Comparison of ENCODE assay signal across 18 cellular contexts in genomic region chr2:241183221-241183620, GRCh38. TPM values are rescaled to one million over a fixed set of nuclear protein-coding genes. Genes with fewer than 3 reads are reported as not detected.
DNase-seq lines count a peak whose midpoint lies in the region; ATAC-seq and TF ChIP-seq lines count a peak whose summit lies in the region.
"Had no signal": no experiment of that assay in that cellular context is flagged by ENCODE, and none has a peak within 500 bp of the region (broad histone marks: within the 10 kb centered on the region; RNA-seq: fewer than 3 reads in every experiment).

No MANE protein-coding gene starts in this region.

- no peak for ATAC-seq in HG02623 (IDR thresholded peaks at IDR 0.05; ENCODE audit: unreplicated experiment)

- H3K4ac ChIP-seq in neuronal stem cell (ENCODE audit: low read length), result no peak overlapping the region

- H3K36me3 ChIP-seq in neuronal stem cell (replicated peaks in 1 of 2; ENCODE audit: control insufficient read depth in 2 of 2, insufficient read depth in 2 of 2, low read length in 2 of 2), result peaks cover 5 to 39% of the 10 kb centered on the region in 2 donors

- H3K4me3 Mint-ChIP-seq in progenitor cell of endocrine pancreas (ENCODE audit: low read depth), result no peak overlapping the region
- H3K4me3 Mint-ChIP-seq: CD14-positive monocyte; CD4-positive, alpha-beta memory T cell; CD4-positive, CD25-positive, alpha-beta regulatory T cell; CD8-positive, alpha-beta memory T cell had no signal

- DNase-seq in D341Med (ENCODE audit: low spot score) (peak; percentile 6), neuronal stem cell (ENCODE audit: low spot score) (no peak), posterior vena cava (ENCODE audit: low spot score) (peak; percentile 31), progenitor cell of endocrine pancreas (ENCODE audit: low spot score, unreplicated experiment) (no peak), NCI-H524 (lab: John Stamatoyannopoulos, UW) (no peak)
- DNase-seq: 8988T; ACHN; BE2C; C1 segment of cervical spinal cord; CD4-positive, alpha-beta memory T cell; CD4-positive, CD25-positive, alpha-beta regulatory T cell; CD8-positive, alpha-beta memory T cell; COR-L47; DMS79 treated with DMSO at 0.1 percent for 48 hours; GF-D8 had no signal

- no peak overlapping the region for H2BK5ac ChIP-seq in neuronal stem cell (ENCODE audit: low read length)

- H3K4me1 Mint-ChIP-seq in progenitor cell of endocrine pancreas (ENCODE audit: low read depth), result peaks cover 5% of the 10 kb centered on the region
- H3K4me1 Mint-ChIP-seq: CD14-positive monocyte; CD4-positive, alpha-beta memory T cell; CD8-positive, alpha-beta memory T cell had no signal

- no peaks in the 10 kb centered on the region for H3K9me3 ChIP-seq in neuronal stem cell (replicated peaks in 1 of 2; ENCODE audit: control insufficient read depth in 2 of 2, insufficient read depth in 1 of 2, low read depth in 1 of 2, low read length in 2 of 2)
- H3K9me3 ChIP-seq: BE2C, BLaER1 had no signal

- no peaks in the 10 kb centered on the region for H3K79me1 ChIP-seq in neuronal stem cell (ENCODE audit: low read depth, low read length)

- no peak overlapping the region for H2BK12ac ChIP-seq in neuronal stem cell (ENCODE audit: low read length)

- no peak overlapping the region for H2BK15ac ChIP-seq in neuronal stem cell (ENCODE audit: low read length)

- H3K4me3 ChIP-seq in neuronal stem cell (ENCODE audit: low read length in 2 of 2), result no peak overlapping the region
- H3K4me3 ChIP-seq: BLaER1 had no signal

- no peak overlapping the region for H3K18ac ChIP-seq in neuronal stem cell (ENCODE audit: low read length)

- no peak overlapping the region for H2AFZ ChIP-seq in neuronal stem cell (ENCODE audit: low read length)

- H3K4me1 ChIP-seq in neuronal stem cell (ENCODE audit: control insufficient read depth in 2 of 2, insufficient read depth in 1 of 2, low read depth in 1 of 2, low read length in 2 of 2), result peaks cover 12% of the 10 kb centered on the region in 2 donors
- H3K4me1 ChIP-seq: BE2C had no signal

- peaks cover 8% of the 10 kb centered on the region for H3K36me3 Mint-ChIP-seq in progenitor cell of endocrine pancreas (ENCODE audit: insufficient read depth)

- no CpG with 5 or more reads among the region's 9 CpGs for WGBS in neuronal stem cell (ENCODE audit: extremely low coverage in 2 of 2, insufficient read length in 2 of 2, insufficient replicate concordance in 1 of 2), 2 donors

- H4K8ac ChIP-seq in neuronal stem cell (ENCODE audit: low read depth, low read length), result no peak overlapping the region

- peak overlapping the region; percentile 47 for H3K23ac ChIP-seq in neuronal stem cell (ENCODE audit: low read depth, low read length, poor library complexity)

- no peak overlapping the region for H3K27ac ChIP-seq in neuronal stem cell (replicated peaks; ENCODE audit: low read length)
- H3K27ac ChIP-seq: BLaER1 had no signal

- no peaks in the 10 kb centered on the region for H3K9me3 Mint-ChIP-seq in progenitor cell of endocrine pancreas (ENCODE audit: low read depth)
- H3K9me3 Mint-ChIP-seq: CD4-positive, alpha-beta memory T cell; CD4-positive, CD25-positive, alpha-beta regulatory T cell; CD8-positive, alpha-beta memory T cell had no signal

- H3K4me2 ChIP-seq in neuronal stem cell (ENCODE audit: insufficient read depth, low read length, poor library complexity, severe bottlenecking), result no peak overlapping the region
- H3K4me2 ChIP-seq: BLaER1 had no signal

- H4K91ac ChIP-seq in neuronal stem cell (ENCODE audit: low read depth, low read length, poor library complexity), result no peak overlapping the region

- no peak overlapping the region for H2AK5ac ChIP-seq in neuronal stem cell (ENCODE audit: low read depth, low read length)

- intact Hi-C loops in posterior vena cava (cut with DNase I), result no loop called here

- H3K27me3 ChIP-seq in neuronal stem cell (ENCODE audit: control insufficient read depth in 3 of 3, insufficient read depth in 3 of 3, low read depth in 1 of 3, low read length in 3 of 3), result no peaks in the 10 kb centered on the region
- H3K27me3 ChIP-seq: BE2C, BLaER1 had no signal

- no peak overlapping the region for H3K14ac ChIP-seq in neuronal stem cell (ENCODE audit: low read length)

- TF ChIP-seq CTCF in progenitor cell of endocrine pancreas (IDR thresholded peaks at IDR 0.05; ENCODE audit: unreplicated experiment), result no peak

- H3K27me3 Mint-ChIP-seq in progenitor cell of endocrine pancreas, result no peaks in the 10 kb centered on the region
- H3K27me3 Mint-ChIP-seq: CD4-positive, alpha-beta memory T cell; CD4-positive, CD25-positive, alpha-beta regulatory T cell; CD8-positive, alpha-beta memory T cell had no signal

- H3K9ac ChIP-seq in neuronal stem cell (ENCODE audit: low read depth, low read length, poor library complexity), result no peak overlapping the region
- H3K9ac ChIP-seq: BLaER1 had no signal

- no peak overlapping the region for H2BK120ac ChIP-seq in neuronal stem cell (ENCODE audit: low read depth, low read length)

- H3K27ac Mint-ChIP-seq in progenitor cell of endocrine pancreas, result no peak overlapping the region
- H3K27ac Mint-ChIP-seq: CD4-positive, CD25-positive, alpha-beta regulatory T cell had no signal

RNA-seq across cellular contexts. Expression of gene ANO7, which starts 5.3 kb away (rescaled TPM):
- 1.3 TPM for polyA plus RNA-seq in neuronal stem cell (2013, experiment 1 of 2)
- polyA plus RNA-seq in neuronal stem cell (2013, experiment 2 of 2), result 1.4 TPM
- total RNA-seq in posterior vena cava (under 1 TPM; 0.32 to 0.95 TPM), progenitor cell of endocrine pancreas (2.5 and 3.0 TPM in 2 replicates)
- polyA plus RNA-seq: CD14-positive monocyte; CD4-positive, CD25-positive, alpha-beta regulatory T cell; CD8-positive, alpha-beta memory T cell had no signal

RNA-seq across cellular contexts. Expression of gene PPP1R7, which starts 33.0 kb away (rescaled TPM):
- 36.4 TPM for polyA plus RNA-seq in neuronal stem cell (2013, experiment 1 of 2)
- 38.0 TPM for polyA plus RNA-seq in neuronal stem cell (2013, experiment 2 of 2)
- total RNA-seq in posterior vena cava, result 10 to 100 TPM; 49.3 to 53.0 TPM
- 46.5 and 49.9 TPM in 2 replicates for total RNA-seq in progenitor cell of endocrine pancreas

RNA-seq across cellular contexts. Expression of gene PASK, which starts 33.9 kb away (rescaled TPM):
- polyA plus RNA-seq in neuronal stem cell (2013, experiment 1 of 2), result 11.4 TPM
- 10.5 TPM for polyA plus RNA-seq in neuronal stem cell (2013, experiment 2 of 2)
- total RNA-seq in posterior vena cava (1 to 10 TPM; 2.3 to 4.4 TPM), progenitor cell of endocrine pancreas (57.1 and 60.4 TPM in 2 replicates)

Comparison
In these comparisons a context has a peak if more than half of its experiments do, and no peak if none do; other contexts are left out.
1. DNase-seq: peak in D341Med (single experiment) and posterior vena cava (single experiment); none in neuronal stem cell (single experiment), progenitor cell of endocrine pancreas (single experiment) and NCI-H524 (0 of 2).
2. RNA of gene PASK, which starts 33.9 kb away (total RNA-seq): 57.1 to 60.4 TPM in progenitor cell of endocrine pancreas; 2.3 to 4.4 TPM in posterior vena cava; every median in the first group is over 10 times any median in the second.